21 cellular contexts compared by ENCODE assay signal in the genomic region with DNA sequence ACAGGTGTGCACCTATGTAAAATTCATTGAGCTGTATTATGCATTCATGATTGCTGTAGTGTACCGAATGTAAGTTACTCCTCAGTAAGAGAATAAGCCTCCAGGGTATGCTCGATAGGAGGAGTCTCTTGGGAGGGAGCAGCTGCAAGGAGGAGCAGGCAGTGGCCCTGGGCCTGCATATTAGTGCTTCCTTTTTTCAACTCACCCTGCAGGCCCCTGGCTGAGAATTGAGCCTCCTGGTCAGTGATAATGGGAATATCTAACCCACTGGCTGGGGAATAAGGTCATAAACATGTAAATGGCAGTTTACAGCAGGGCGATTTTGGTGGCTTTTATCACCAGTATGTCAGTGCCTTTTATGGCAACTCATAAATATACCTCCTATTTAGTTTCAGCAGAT. TPM values are rescaled to one million over a fixed set of nuclear protein-coding genes. Genes with fewer than 3 reads are reported as not detected.
DNase-seq lines count a peak whose midpoint lies in the region; ATAC-seq and TF ChIP-seq lines count a peak whose summit lies in the region.
"Had no signal": no experiment of that assay in that cellular context is flagged by ENCODE, and none has a peak within 500 bp of the region (broad histone marks: within the 10 kb centered on the region; RNA-seq: fewer than 3 reads in every experiment).

No MANE protein-coding gene starts in this region.

- peaks cover 20% of the 10 kb centered on the region for H3K27me3 Mint-ChIP-seq in stimulated activated memory B cell treated with anti-CD40 and anti-IgM and Interleukin-4, amounts not matched to agents 10 μg/mL and 1 μg/mL and 100 μg/mL, for 72 hours
- H3K27me3 Mint-ChIP-seq in progenitor cell of endocrine pancreas: peaks cover 21% of the 10 kb centered on the region
- H3K27me3 Mint-ChIP-seq: CD4-positive, alpha-beta memory T cell had no signal

- peaks cover 4% of the 10 kb centered on the region for H3K4me1 Mint-ChIP-seq in stimulated activated memory B cell treated with anti-CD40 and anti-IgM and Interleukin-4, amounts not matched to agents 10 μg/mL and 1 μg/mL and 100 μg/mL, for 72 hours
- peaks cover 3% of the 10 kb centered on the region for H3K4me1 Mint-ChIP-seq in progenitor cell of endocrine pancreas (ENCODE audit: low read depth)

- intact Hi-C loops in posterior vena cava (cut with DNase I): no loop called here

- H3K27ac Mint-ChIP-seq in stimulated activated memory B cell treated with anti-CD40 and anti-IgM and Interleukin-4, amounts not matched to agents 10 μg/mL and 1 μg/mL and 100 μg/mL, for 72 hours: no peak overlapping the region
- H3K27ac Mint-ChIP-seq in progenitor cell of endocrine pancreas: no peak overlapping the region
- H3K27ac Mint-ChIP-seq: B cell; CD4-positive, alpha-beta memory T cell; HFFc6 had no signal

- no peak overlapping the region for H3K4me3 Mint-ChIP-seq in stimulated activated memory B cell treated with anti-CD40 and anti-IgM and Interleukin-4, amounts not matched to agents 10 μg/mL and 1 μg/mL and 100 μg/mL, for 72 hours
- H3K4me3 Mint-ChIP-seq in progenitor cell of endocrine pancreas (ENCODE audit: low read depth): no peak overlapping the region
- H3K4me3 Mint-ChIP-seq: B cell; CD4-positive, alpha-beta memory T cell; HFFc6 had no signal

- no peaks in the 10 kb centered on the region for H3K9me3 Mint-ChIP-seq in stimulated activated memory B cell treated with anti-CD40 and anti-IgM and Interleukin-4, amounts not matched to agents 10 μg/mL and 1 μg/mL and 100 μg/mL, for 72 hours
- H3K9me3 Mint-ChIP-seq in progenitor cell of endocrine pancreas (ENCODE audit: low read depth): no peaks in the 10 kb centered on the region
- H3K9me3 Mint-ChIP-seq: CD4-positive, alpha-beta memory T cell; HFFc6 had no signal

- no peak for TF ChIP-seq POLR2A in NB4 (IDR thresholded peaks at IDR 0.05; ENCODE audit: extremely low read depth, insufficient read length)

- no peak overlapping the region for H3K4me3 ChIP-seq in NB4 (ENCODE audit: low read depth, low read length)

- DNase-seq in NCI-H345 (lab: John Stamatoyannopoulos, UW) (peak; percentile 8), NCI-H345 treated with DMSO at 0.1 percent for 48 hours (lab: John Stamatoyannopoulos, UW; ENCODE audit: unreplicated experiment) (no peak), NB4 (ENCODE audit: low read depth) (peak; percentile 48), germinal center (ENCODE audit: low spot score) (peak; percentile 23), posterior vena cava (ENCODE audit: low spot score) (peak; percentile 32), DMS153 (lab: John Stamatoyannopoulos, UW) (no peak), progenitor cell of endocrine pancreas (ENCODE audit: low spot score, unreplicated experiment) (no peak)
- DNase-seq: 8988T; CD4-positive, alpha-beta memory T cell; DMS53; HFFc6; NCI-H1048; NCI-H146; NCI-H2081; NCI-H510A; NCI-H774; PC-3; RPMI8226; SHP77 treated with DMSO at 0.1 percent for 48 hours had no signal

- TF ChIP-seq CTCF in NB4 (IDR thresholded peaks at IDR 0.05; ENCODE audit: low read depth, low read length): no peak
- no peak for TF ChIP-seq CTCF in progenitor cell of endocrine pancreas (IDR thresholded peaks at IDR 0.05; ENCODE audit: unreplicated experiment)

- no peaks in the 10 kb centered on the region for H3K36me3 Mint-ChIP-seq in stimulated activated memory B cell treated with anti-CD40 and anti-IgM and Interleukin-4, amounts not matched to agents 10 μg/mL and 1 μg/mL and 100 μg/mL, for 72 hours
- no peaks in the 10 kb centered on the region for H3K36me3 Mint-ChIP-seq in progenitor cell of endocrine pancreas (ENCODE audit: insufficient read depth)
- H3K36me3 Mint-ChIP-seq: CD4-positive, alpha-beta memory T cell had no signal

- ATAC-seq in stimulated activated memory B cell treated with anti-CD40 and anti-IgM and Interleukin-4, amounts not matched to agents 10 μg/mL and 1 μg/mL and 100 μg/mL, for 72 hours: no peak
- ATAC-seq: PC-3 had no signal

RNA-seq across cellular contexts. Expression of a gene that starts 21.7 kb away (rescaled TPM):
- total RNA-seq in posterior vena cava: 1 to 10 TPM; 9.4 to 9.8 TPM
- 19.7 and 20.5 TPM in 2 replicates for total RNA-seq in progenitor cell of endocrine pancreas

Comparison
In these comparisons a context has a peak if more than half of its experiments do, and no peak if none do; other contexts are left out.
1. DNase-seq: peak in NCI-H345 (single experiment), NB4 (single experiment), germinal center (single experiment) and posterior vena cava (single experiment); none in NCI-H345 treated with DMSO at 0.1 percent for 48 hours (single experiment), DMS153 (single experiment) and progenitor cell of endocrine pancreas (single experiment).